Comparison of ENCODE assay signal across 22 cellular contexts in the genomic region with DNA sequence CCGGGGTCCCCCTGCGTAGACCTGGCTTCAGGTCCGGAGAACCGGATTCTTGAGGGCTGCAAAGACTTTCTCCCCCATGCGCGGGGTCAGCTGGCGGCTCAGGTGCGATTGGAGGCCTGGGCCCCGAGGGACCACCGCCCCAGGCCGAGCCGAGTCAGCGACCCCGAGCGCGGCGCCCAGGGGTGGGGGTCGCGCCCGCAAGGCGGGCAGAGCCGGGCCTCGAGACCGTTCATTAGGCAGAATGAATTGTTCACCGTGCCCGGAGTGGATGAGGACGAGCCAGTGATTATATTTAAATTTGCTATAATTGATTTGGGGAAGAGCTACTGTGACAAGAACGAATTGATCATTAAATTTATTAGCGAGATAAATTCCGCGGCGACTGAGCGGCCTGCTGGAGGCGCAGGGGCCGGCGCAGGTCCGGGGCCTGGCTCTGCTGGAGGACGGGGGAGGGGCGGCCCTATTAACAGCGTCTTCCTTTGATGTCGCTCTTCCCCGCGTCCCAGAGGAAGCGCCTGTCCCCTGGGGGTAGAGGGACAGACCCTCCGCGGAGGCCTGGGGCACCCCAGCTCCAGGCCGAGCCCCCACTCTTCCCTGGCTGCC. TPM values are rescaled to one million over a fixed set of nuclear protein-coding genes. Genes with fewer than 3 reads are reported as not detected.
DNase-seq lines count a peak whose midpoint lies in the region; ATAC-seq and TF ChIP-seq lines count a peak whose summit lies in the region.
"Had no signal": no experiment of that assay in that cellular context is flagged by ENCODE, and none has a peak within 500 bp of the region (broad histone marks: within the 10 kb centered on the region; RNA-seq: fewer than 3 reads in every experiment).

No MANE protein-coding gene starts in this region.

- H3K36me3 ChIP-seq in GM23338 (ENCODE audit: insufficient read depth) (no peaks in the 10 kb centered on the region), endocrine pancreas (ENCODE audit: control insufficient read depth, insufficient read depth, low read length) (no peaks in the 10 kb centered on the region), neural progenitor cell (no peaks in the 10 kb centered on the region)
- H3K36me3 ChIP-seq: esophagus muscularis mucosa had no signal

- H3K4me1 ChIP-seq in GM23338 (ENCODE audit: insufficient read depth) = peaks cover 65% of the 10 kb centered on the region
- no peaks in the 10 kb centered on the region for H3K4me1 ChIP-seq in endocrine pancreas (ENCODE audit: control insufficient read depth, insufficient read depth, low read length)
- peaks cover 33% of the 10 kb centered on the region for H3K4me1 ChIP-seq in neural progenitor cell

- H3K4me1 Mint-ChIP-seq in GM23338 (peaks cover 29% of the 10 kb centered on the region), neural progenitor cell (peaks cover 23% of the 10 kb centered on the region)

- DNase-seq in AG20443 (ENCODE audit: low spot score) (peak; percentile 9), GM23338 (ENCODE audit: low spot score) (peak; percentile 77), neural progenitor cell (ENCODE audit: low spot score) (peak; percentile 81), HK-2 (ENCODE audit: unreplicated experiment) (no peak), ACHN (no peak), SHP77 (lab: John Stamatoyannopoulos, UW) (no peak)
- DNase-seq: activated CD4-positive, alpha-beta T cell treated with anti-CD3 and anti-CD28 coated beads, Interleukin-2, amount 10 ng/mL, durations not matched to agents 7 days and 5 days; activated T-cell treated with anti-CD3 and anti-CD28 coated beads, Interleukin-2, amount 50 U/mL, for 4 hours; Caco-2; mammary epithelial cell; natural killer cell; NCI-H1092; NCI-H2107; psoas muscle had no signal

- H3K9me2 ChIP-seq in GM23338 (ENCODE audit: insufficient read depth) = no peaks in the 10 kb centered on the region

- H3K9me3 Mint-ChIP-seq in GM23338 (peaks cover 2% of the 10 kb centered on the region; the same call in 1 of the 3 replicates), neural progenitor cell (peaks cover 5% of the 10 kb centered on the region)
- H3K9me3 Mint-ChIP-seq: activated CD4-positive, alpha-beta T cell treated with anti-CD3 and anti-CD28 coated beads, Interleukin-2, amount 10 ng/mL, durations not matched to agents 7 days and 5 days; activated naive CD4-positive, alpha-beta T cell treated with anti-CD3 and anti-CD28 coated beads, Interleukin-2, amount 50 U/mL, for 24 hours; activated T-cell treated with anti-CD3 and anti-CD28 coated beads, Interleukin-2, amount 50 U/mL, for 4 hours; dendritic cell treated with granulocyte-macrophage colony-stimulating factor and Interleukin-4, amounts not matched to agents 40 ng/mL and 50 ng/mL, for 4 days; natural killer cell; stimulated activated naive CD8-positive, alpha-beta T cell treated with anti-CD3 and anti-CD28 coated beads, Interleukin-15, Interleukin-2, amounts not matched to agents 100 ng/mL and 50 ng/mL, for 24 hours had no signal

- H3K4me2 ChIP-seq in GM23338 = peak overlapping the region; percentile 86
- peak overlapping the region; percentile 65 for H3K4me2 ChIP-seq in neural progenitor cell

- no peak for TF ChIP-seq CTCF in GM23338 (conservative IDR thresholded peaks at IDR 0.05; ENCODE audit: low read depth in 2 of 2)
- TF ChIP-seq CTCF in neural progenitor cell (IDR thresholded peaks at IDR 0.05) = no peak

- H3K27me3 Mint-ChIP-seq in GM23338 (ENCODE audit: insufficient read depth, low read depth, poor library complexity) (peaks cover 92% of the 10 kb centered on the region), neural progenitor cell (ENCODE audit: insufficient read depth, low read depth) (peaks cover 80% of the 10 kb centered on the region)

- H3K4me3 Mint-ChIP-seq in GM23338 (no peak overlapping the region; the same call in 2 of the 3 replicates), neural progenitor cell (no peak overlapping the region)
- H3K4me3 Mint-ChIP-seq: activated CD4-positive, alpha-beta T cell treated with anti-CD3 and anti-CD28 coated beads, Interleukin-2, amount 10 ng/mL, durations not matched to agents 7 days and 5 days; activated naive CD4-positive, alpha-beta T cell treated with anti-CD3 and anti-CD28 coated beads, Interleukin-2, amount 50 U/mL, for 24 hours; activated T-cell treated with anti-CD3 and anti-CD28 coated beads, Interleukin-2, amount 50 U/mL, for 4 hours; dendritic cell treated with granulocyte-macrophage colony-stimulating factor and Interleukin-4, amounts not matched to agents 40 ng/mL and 50 ng/mL, for 4 days; natural killer cell had no signal

- H2AFZ ChIP-seq in GM23338 = no peak overlapping the region; the same call in 1 of the 2 replicates
- no peak overlapping the region for H2AFZ ChIP-seq in neural progenitor cell (replicated peaks)

- no peaks in the 10 kb centered on the region for H3K9me3 ChIP-seq in endocrine pancreas (ENCODE audit: control insufficient read depth, low read length)
- no peaks in the 10 kb centered on the region for H3K9me3 ChIP-seq in neural progenitor cell (ENCODE audit: low read depth)
- H3K9me3 ChIP-seq: Caco-2, esophagus muscularis mucosa, psoas muscle had no signal

- H3K9ac ChIP-seq in endocrine pancreas (ENCODE audit: control insufficient read depth, insufficient read depth, low read length) (peak overlapping the region; percentile 36), neural progenitor cell (no peak overlapping the region)

- H3K4me3 ChIP-seq in GM23338 = peak overlapping the region; percentile 48
- no peak overlapping the region for H3K4me3 ChIP-seq in endocrine pancreas (ENCODE audit: control insufficient read depth, insufficient read depth, low read length)
- H3K4me3 ChIP-seq in neural progenitor cell = peak overlapping the region; percentile 20
- H3K4me3 ChIP-seq: esophagus muscularis mucosa had no signal

- ATAC-seq in GM23338 (peak; percentile 10), GM21423 (IDR thresholded peaks at IDR 0.05; ENCODE audit: unreplicated experiment) (no peak)
- ATAC-seq: activated T-cell treated with anti-CD3 and anti-CD28 coated beads, Interleukin-2, amount 50 U/mL, for 4 hours; natural killer cell; Panc1 had no signal

- H3K27me3 ChIP-seq in GM23338 (ENCODE audit: insufficient read depth) = peaks cover 100% of the 10 kb centered on the region
- no peaks in the 10 kb centered on the region for H3K27me3 ChIP-seq in endocrine pancreas (ENCODE audit: control insufficient read depth, insufficient read depth, low read length)
- H3K27me3 ChIP-seq in neural progenitor cell = peaks cover 100% of the 10 kb centered on the region

- no peak overlapping the region for H3K27ac Mint-ChIP-seq in GM23338
- H3K27ac Mint-ChIP-seq in neural progenitor cell = no peak overlapping the region
- H3K27ac Mint-ChIP-seq: dendritic cell treated with granulocyte-macrophage colony-stimulating factor and Interleukin-4, amounts not matched to agents 40 ng/mL and 50 ng/mL, for 4 days; natural killer cell; stimulated activated naive CD8-positive, alpha-beta T cell treated with anti-CD3 and anti-CD28 coated beads, Interleukin-15, Interleukin-2, amounts not matched to agents 100 ng/mL and 50 ng/mL, for 24 hours had no signal

- H3K27ac ChIP-seq in GM23338 (ENCODE audit: low read depth) (no peak overlapping the region), neural progenitor cell (no peak overlapping the region)
- H3K27ac ChIP-seq: esophagus muscularis mucosa, psoas muscle had no signal

- H3K36me3 Mint-ChIP-seq in GM23338 (ENCODE audit: low read depth) (no peaks in the 10 kb centered on the region), neural progenitor cell (no peaks in the 10 kb centered on the region)
- H3K36me3 Mint-ChIP-seq: activated naive CD4-positive, alpha-beta T cell treated with anti-CD3 and anti-CD28 coated beads, Interleukin-2, amount 50 U/mL, for 24 hours; natural killer cell had no signal

- peaks cover 32% of the 10 kb centered on the region for H4K20me1 ChIP-seq in GM23338 (replicated peaks; ENCODE audit: insufficient read depth)
- H4K20me1 ChIP-seq in neural progenitor cell (ENCODE audit: low read depth) = peaks cover 95% of the 10 kb centered on the region

- H3F3A ChIP-seq in GM23338 (replicated peaks; ENCODE audit: low read depth) (peaks cover 21% of the 10 kb centered on the region), neural progenitor cell (ENCODE audit: low read depth) (peaks cover 51% of the 10 kb centered on the region)

- H3K79me2 ChIP-seq in GM23338 (replicated peaks; ENCODE audit: insufficient read depth) = no peaks in the 10 kb centered on the region
- H3K79me2 ChIP-seq in neural progenitor cell (ENCODE audit: low read depth) = no peaks in the 10 kb centered on the region

- in situ Hi-C loops in ACHN (cut with HindIII; ENCODE audit: low pct_ligation_motif_present, low pct_unique_long_range_greater_than_20kb, low sequenced_read_pairs) = no loop called here

TF ChIP-seq in GM23338, 12 proteins besides CTCF, POLR2A, EP300 and RAD21 (continues in another document):
- no peak for TF ChIP-seq ZNF114 (CRISPR knock-in tag; IDR thresholded peaks at IDR 0.05)
- TF ChIP-seq EZH2 (IDR thresholded peaks at IDR 0.05; ENCODE audit: low read depth, unreplicated experiment) = peak; percentile 45
- TF ChIP-seq EZH2phosphoT487 (IDR thresholded peaks at IDR 0.05; ENCODE audit: unreplicated experiment) = peak; percentile 24

RNA-seq across cellular contexts. Expression of gene MNX1, which starts 7.5 kb away (rescaled TPM):
- total RNA-seq in GM23338 (2014; rRNA removed; shearing (Covaris generic)) = 0.14 TPM in 1 of 2 replicates, not detected in the other
- polyA plus RNA-seq in GM23338 (2016; fragmentation: Nextera tagmentation; extraction: Ambion mirVana) = 0.14 and 0.24 TPM in 2 replicates
- not detected in 2 replicates for total RNA-seq in neural progenitor cell (ENCODE audit: low replicate concordance)
- total RNA-seq: activated CD4-positive, alpha-beta T cell treated with anti-CD3 and anti-CD28 coated beads, Interleukin-2, amount 10 ng/mL, durations not matched to agents 7 days and 5 days; activated T-cell treated with anti-CD3 and anti-CD28 coated beads, Interleukin-2, amount 50 U/mL, for 4 hours; esophagus muscularis mucosa; natural killer cell; psoas muscle; urinary bladder had no signal
- polyA plus RNA-seq: psoas muscle, urinary bladder had no signal

RNA-seq across cellular contexts. Expression of gene NOM1, which starts 53.4 kb away (rescaled TPM):
- 33.1 and 36.5 TPM in 2 replicates for total RNA-seq in GM23338 (2014; rRNA removed; shearing (Covaris generic))
- polyA plus RNA-seq in GM23338 (2016; fragmentation: Nextera tagmentation; extraction: Ambion mirVana) = 17.7 and 18.8 TPM in 2 replicates
- 10.9 and 18.5 TPM in 2 replicates for total RNA-seq in neural progenitor cell (ENCODE audit: low replicate concordance)

Comparison
In these comparisons a context has a peak if more than half of its experiments do, and no peak if none do; other contexts are left out.
1. DNase-seq: peak in AG20443 (single experiment), GM23338 (single experiment) and neural progenitor cell (single experiment); none in HK-2 (single experiment), ACHN (single experiment) and SHP77 (0 of 2).